8 cellular contexts compared by ENCODE assay signal in the genomic region with DNA sequence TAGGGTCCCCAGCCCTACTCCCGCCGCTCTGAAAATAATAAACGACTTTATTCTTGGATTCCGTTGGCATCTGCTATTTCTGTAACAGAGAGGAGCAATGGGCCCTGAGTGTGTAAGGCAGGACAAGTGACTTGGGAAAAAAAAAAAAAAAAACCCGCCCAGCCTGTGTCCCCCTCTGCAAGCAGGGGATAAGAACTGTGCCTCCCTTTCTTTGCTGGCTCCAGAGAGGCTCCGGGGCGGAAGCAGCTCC. TPM values are rescaled to one million over a fixed set of nuclear protein-coding genes. Genes with fewer than 3 reads are reported as not detected.
DNase-seq lines count a peak whose midpoint lies in the region; ATAC-seq and TF ChIP-seq lines count a peak whose summit lies in the region.

No MANE protein-coding gene starts in this region.

- DNase-seq in HCT116 (ENCODE audit: low read depth, low spot score) (no peak), iPS DF 6.9 (ENCODE audit: low read depth, low spot score) (no peak), smooth muscle cell (lab: John Stamatoyannopoulos, UW; ENCODE audit: unreplicated experiment) (no peak), kidney glomerular epithelial cell (lab: John Stamatoyannopoulos, UW) (no peak), NCI-H1092 treated with DMSO at 0.1 percent for 48 hours (lab: John Stamatoyannopoulos, UW) (no peak), GM20000 (ENCODE audit: low spot score) (no peak), NCI-H2029 treated with DMSO at 0.1 percent for 48 hours (lab: John Stamatoyannopoulos, UW) (no peak)
- DNase-seq in activated T-helper 1 cell treated with anti-CD3 and anti-CD28 coated beads, Interleukin-12 subunit alpha, Interleukin-12 subunit beta, Interleukin-2, Interleukin-4 antibody, amounts not matched to agents 30 ng/mL and 10 ng/mL and 1 ng/mL, durations not matched to agents 14 hours and 24 hours and 36 hours (ENCODE audit: low spot score) = no peak

- H3K4me3 ChIP-seq in HCT116 (replicated peaks in 1 of 2; ENCODE audit: low read depth in 1 of 2, low read length in 2 of 2) = peak overlapping the region; percentile 71 to 89
- peak overlapping the region; percentile 23; the same call in 1 of the 2 replicates for H3K4me3 ChIP-seq in iPS DF 6.9 (ENCODE audit: low read length)
- peak overlapping the region; percentile 79 for H3K4me3 ChIP-seq in smooth muscle cell

- CTCF ChIA-PET in HCT116 (lab: Charles Lee) = no interaction called here

- POLR2A ChIA-PET in HCT116 (lab: Charles Lee) = no interaction called here

- no peaks in the 10 kb centered on the region for H3K9me3 Mint-ChIP-seq in activated T-helper 1 cell treated with anti-CD3 and anti-CD28 coated beads, Interleukin-12 subunit alpha, Interleukin-12 subunit beta, Interleukin-2, Interleukin-4 antibody, amounts not matched to agents 30 ng/mL and 10 ng/mL and 1 ng/mL, durations not matched to agents 14 hours and 24 hours and 36 hours

- peak overlapping the region; percentile 88 for H3K4me3 Mint-ChIP-seq in activated T-helper 1 cell treated with anti-CD3 and anti-CD28 coated beads, Interleukin-12 subunit alpha, Interleukin-12 subunit beta, Interleukin-2, Interleukin-4 antibody, amounts not matched to agents 30 ng/mL and 10 ng/mL and 1 ng/mL, durations not matched to agents 14 hours and 24 hours and 36 hours

- no peak for TF ChIP-seq POLR2A in HCT116 (IDR thresholded peaks at IDR 0.05; ENCODE audit: borderline replicate concordance, extremely low read depth, insufficient read depth, insufficient read length)

- no CpG with 5 or more reads among the region's 7 CpGs for WGBS in iPS DF 6.9 (ENCODE audit: insufficient coverage, insufficient read length)
- 30% methylated on average over 7 of the region's 7 CpGs for WGBS in smooth muscle cell (ENCODE audit: low lambda C conversion rate)

- H3F3A ChIP-seq in smooth muscle cell (ENCODE audit: low read depth) = no peaks in the 10 kb centered on the region

- intact Hi-C loops in HCT116 (cut with micrococcal nuclease) = no loop called here
- intact Hi-C loops in activated T-helper 1 cell treated with anti-CD3 and anti-CD28 coated beads, Interleukin-12 subunit alpha, Interleukin-12 subunit beta, Interleukin-2, Interleukin-4 antibody, amounts not matched to agents 30 ng/mL and 10 ng/mL and 1 ng/mL, durations not matched to agents 14 hours and 24 hours and 36 hours (cut with micrococcal nuclease) = loop anchor here (1.0 kb wide), 8 partner anchors 11 to 256 kb away; partner anchors contain the start of genes BAD, COX8A, ESRRA and FKBP2

- no peaks in the 10 kb centered on the region for H3K9me2 ChIP-seq in HCT116 (ENCODE audit: insufficient read depth)

- H3K9me3 ChIP-seq in HCT116 (ENCODE audit: control insufficient read depth in 1 of 2, insufficient read depth in 1 of 2, low read depth in 1 of 2, low read length in 2 of 2) = no peaks in the 10 kb centered on the region
- H3K9me3 ChIP-seq in iPS DF 6.9 (ENCODE audit: control insufficient read depth, insufficient read depth, low read length) = no peaks in the 10 kb centered on the region
- H3K9me3 ChIP-seq in smooth muscle cell (replicated peaks; ENCODE audit: low read depth) = no peaks in the 10 kb centered on the region

- TF ChIP-seq RAD21 in HCT116 (IDR thresholded peaks at IDR 0.05; ENCODE audit: low read depth) = no peak

- H2AFZ ChIP-seq in HCT116 (ENCODE audit: low read depth, low read length, poor library complexity, severe bottlenecking) (no peak overlapping the region), smooth muscle cell (ENCODE audit: low read depth) (peak overlapping the region; percentile 84)

- peak overlapping the region; percentile 72 for H3K27ac Mint-ChIP-seq in activated T-helper 1 cell treated with anti-CD3 and anti-CD28 coated beads, Interleukin-12 subunit alpha, Interleukin-12 subunit beta, Interleukin-2, Interleukin-4 antibody, amounts not matched to agents 30 ng/mL and 10 ng/mL and 1 ng/mL, durations not matched to agents 14 hours and 24 hours and 36 hours

- peaks cover 24% of the 10 kb centered on the region for H3K4me1 Mint-ChIP-seq in activated T-helper 1 cell treated with anti-CD3 and anti-CD28 coated beads, Interleukin-12 subunit alpha, Interleukin-12 subunit beta, Interleukin-2, Interleukin-4 antibody, amounts not matched to agents 30 ng/mL and 10 ng/mL and 1 ng/mL, durations not matched to agents 14 hours and 24 hours and 36 hours (ENCODE audit: low read depth)

- peak overlapping the region; percentile 61 for H3K27ac ChIP-seq in HCT116 (ENCODE audit: low read depth, low read length)
- no peak overlapping the region for H3K27ac ChIP-seq in iPS DF 6.9 (ENCODE audit: low read length)
- H3K27ac ChIP-seq in smooth muscle cell (ENCODE audit: low read depth) = peak overlapping the region; percentile 44

- TF ChIP-seq CTCF in HCT116 (IDR thresholded peaks at IDR 0.05 in 2 of 3, conservative IDR thresholded peaks at IDR 0.05 in 1 of 3; ENCODE audit: borderline replicate concordance in 1 of 3, insufficient read depth in 1 of 3, low read depth in 2 of 3, low read length in 2 of 3) (no peak), smooth muscle cell (IDR thresholded peaks at IDR 0.05; ENCODE audit: borderline replicate concordance, insufficient read depth, poor library complexity, severe bottlenecking) (no peak), GM20000 (IDR thresholded peaks at IDR 0.05; ENCODE audit: extremely low read depth, missing control alignments) (no peak)

- no TSS peak for BruUV-seq in HCT116 (replicated peaks; lab: Mats Ljungman, UMichigan)

- RAD21 ChIA-PET in HCT116 (lab: Charles Lee; ENCODE audit: low non-redundant PET in 1 of 2, low total read pairs in 2 of 2, uncharacterized antibody in 2 of 2, unreplicated experiment in 2 of 2) = no interaction called here

- no peaks in the 10 kb centered on the region for H3K36me3 ChIP-seq in HCT116 (ENCODE audit: control insufficient read depth in 1 of 2, insufficient read depth in 2 of 2, low read length in 2 of 2)
- H3K36me3 ChIP-seq in iPS DF 6.9 (ENCODE audit: control insufficient read depth, insufficient read depth, low read length) = no peaks in the 10 kb centered on the region
- H3K36me3 ChIP-seq in smooth muscle cell (ENCODE audit: low read depth) = no peaks in the 10 kb centered on the region

- H4K20me1 ChIP-seq in HCT116 (ENCODE audit: insufficient read depth) = no peaks in the 10 kb centered on the region
- no peaks in the 10 kb centered on the region for H4K20me1 ChIP-seq in smooth muscle cell (ENCODE audit: low read depth)

- H3K36me3 Mint-ChIP-seq in activated T-helper 1 cell treated with anti-CD3 and anti-CD28 coated beads, Interleukin-12 subunit alpha, Interleukin-12 subunit beta, Interleukin-2, Interleukin-4 antibody, amounts not matched to agents 30 ng/mL and 10 ng/mL and 1 ng/mL, durations not matched to agents 14 hours and 24 hours and 36 hours (ENCODE audit: low read depth) = peaks cover 1% of the 10 kb centered on the region

- H3K4me2 ChIP-seq in HCT116 (ENCODE audit: low read length) (peak overlapping the region; percentile 99), smooth muscle cell (peak overlapping the region; percentile 97)

- no peak for ATAC-seq in HCT116

- H3K27me3 Mint-ChIP-seq in activated T-helper 1 cell treated with anti-CD3 and anti-CD28 coated beads, Interleukin-12 subunit alpha, Interleukin-12 subunit beta, Interleukin-2, Interleukin-4 antibody, amounts not matched to agents 30 ng/mL and 10 ng/mL and 1 ng/mL, durations not matched to agents 14 hours and 24 hours and 36 hours (ENCODE audit: insufficient read depth) = no peaks in the 10 kb centered on the region

- no peaks in the 10 kb centered on the region for H3K27me3 ChIP-seq in HCT116 (ENCODE audit: insufficient read depth, low read length)
- no peaks in the 10 kb centered on the region for H3K27me3 ChIP-seq in iPS DF 6.9 (ENCODE audit: control insufficient read depth, insufficient read depth, low read length)
- H3K27me3 ChIP-seq in smooth muscle cell (ENCODE audit: low read depth) = no peaks in the 10 kb centered on the region

- H3K9ac ChIP-seq in HCT116 (ENCODE audit: low read length) = peak overlapping the region; percentile 88
- no peak overlapping the region for H3K9ac ChIP-seq in smooth muscle cell (ENCODE audit: low read depth)

- H3K79me2 ChIP-seq in HCT116 (ENCODE audit: insufficient read depth, low read length) (peaks cover 15% of the 10 kb centered on the region; the same call in 1 of the 2 replicates), smooth muscle cell (ENCODE audit: low read depth) (peaks cover 22% of the 10 kb centered on the region)

- H3K4me1 ChIP-seq in HCT116 (ENCODE audit: control insufficient read depth in 1 of 2, insufficient read depth in 2 of 2, low read length in 2 of 2) (peaks cover 28 to 67% of the 10 kb centered on the region in 2 experiments), iPS DF 6.9 (ENCODE audit: control insufficient read depth, insufficient read depth, low read length) (peaks cover 6% of the 10 kb centered on the region; the same call in 1 of the 2 replicates), smooth muscle cell (ENCODE audit: low read depth) (peaks cover 19% of the 10 kb centered on the region)

RNA-seq across cellular contexts. Expression of gene DNAJC4, which starts 0.5 kb away (rescaled TPM):
- 25.8 TPM for total RNA-seq in HCT116 (2021; ENCODE audit: unreplicated experiment)
- polyA plus RNA-seq in HCT116 (2012) = 31.7 and 34.5 TPM in 2 replicates
- 18.4 and 19.8 TPM in 2 replicates for total RNA-seq in activated T-helper 1 cell treated with anti-CD3 and anti-CD28 coated beads, Interleukin-12 subunit alpha, Interleukin-12 subunit beta, Interleukin-2, Interleukin-4 antibody, amounts not matched to agents 30 ng/mL and 10 ng/mL and 1 ng/mL, durations not matched to agents 14 hours and 24 hours and 36 hours
- 14.5 and 14.7 TPM in 2 replicates for total RNA-seq in smooth muscle cell
- polyA plus RNA-seq in smooth muscle cell = 76.7 and 78.5 TPM in 2 replicates

RNA-seq across cellular contexts. Expression of gene NUDT22, which starts 3.8 kb away (rescaled TPM):
- total RNA-seq in HCT116 (2021; ENCODE audit: unreplicated experiment) (70.9 TPM), smooth muscle cell (50.6 and 51.5 TPM in 2 replicates)
- 75.6 and 77.1 TPM in 2 replicates for polyA plus RNA-seq in HCT116 (2012)
- total RNA-seq in activated T-helper 1 cell treated with anti-CD3 and anti-CD28 coated beads, Interleukin-12 subunit alpha, Interleukin-12 subunit beta, Interleukin-2, Interleukin-4 antibody, amounts not matched to agents 30 ng/mL and 10 ng/mL and 1 ng/mL, durations not matched to agents 14 hours and 24 hours and 36 hours = 74.9 and 79.4 TPM in 2 replicates
- polyA plus RNA-seq in smooth muscle cell = 76.8 and 82.1 TPM in 2 replicates

RNA-seq across cellular contexts. Expression of gene TRPT1, which starts 3.9 kb away (rescaled TPM):
- 43.2 TPM for total RNA-seq in HCT116 (2021; ENCODE audit: unreplicated experiment)
- polyA plus RNA-seq in HCT116 (2012) = 79.7 and 85.3 TPM in 2 replicates
- 30.3 and 35.5 TPM in 2 replicates for total RNA-seq in activated T-helper 1 cell treated with anti-CD3 and anti-CD28 coated beads, Interleukin-12 subunit alpha, Interleukin-12 subunit beta, Interleukin-2, Interleukin-4 antibody, amounts not matched to agents 30 ng/mL and 10 ng/mL and 1 ng/mL, durations not matched to agents 14 hours and 24 hours and 36 hours
- 52.6 and 66.1 TPM in 2 replicates for total RNA-seq in smooth muscle cell
- 65.6 and 78.5 TPM in 2 replicates for polyA plus RNA-seq in smooth muscle cell

RNA-seq across cellular contexts. Expression of gene VEGFB, which starts 4.5 kb away (rescaled TPM):
- total RNA-seq in HCT116 (2021; ENCODE audit: unreplicated experiment) = 47.5 TPM
- polyA plus RNA-seq in HCT116 (2012) = 30.4 and 37.7 TPM in 2 replicates
- 55.5 and 60.2 TPM in 2 replicates for total RNA-seq in activated T-helper 1 cell treated with anti-CD3 and anti-CD28 coated beads, Interleukin-12 subunit alpha, Interleukin-12 subunit beta, Interleukin-2, Interleukin-4 antibody, amounts not matched to agents 30 ng/mL and 10 ng/mL and 1 ng/mL, durations not matched to agents 14 hours and 24 hours and 36 hours
- 20.0 and 27.9 TPM in 2 replicates for total RNA-seq in smooth muscle cell
- polyA plus RNA-seq in smooth muscle cell = 94.4 and 96.5 TPM in 2 replicates

RNA-seq across cellular contexts. Expression of gene FKBP2, which starts 11.0 kb away (rescaled TPM):
- total RNA-seq in HCT116 (2021; ENCODE audit: unreplicated experiment) (69.2 TPM), smooth muscle cell (31.0 and 51.3 TPM in 2 replicates)
- 140 and 147 TPM in 2 replicates for polyA plus RNA-seq in HCT116 (2012)
- total RNA-seq in activated T-helper 1 cell treated with anti-CD3 and anti-CD28 coated beads, Interleukin-12 subunit alpha, Interleukin-12 subunit beta, Interleukin-2, Interleukin-4 antibody, amounts not matched to agents 30 ng/mL and 10 ng/mL and 1 ng/mL, durations not matched to agents 14 hours and 24 hours and 36 hours = 32.6 and 34.3 TPM in 2 replicates
- 231 and 246 TPM in 2 replicates for polyA plus RNA-seq in smooth muscle cell

Comparison
In these comparisons a context has a peak if more than half of its experiments do, and no peak if none do; other contexts are left out.
1. H3K4me3 ChIP-seq: peak in every context shown above with its lines; median percentile 80 in HCT116; 79 in smooth muscle cell; 23 in iPS DF 6.9.